ENCODE assay signal across 9 cellular contexts in the genomic region with DNA sequence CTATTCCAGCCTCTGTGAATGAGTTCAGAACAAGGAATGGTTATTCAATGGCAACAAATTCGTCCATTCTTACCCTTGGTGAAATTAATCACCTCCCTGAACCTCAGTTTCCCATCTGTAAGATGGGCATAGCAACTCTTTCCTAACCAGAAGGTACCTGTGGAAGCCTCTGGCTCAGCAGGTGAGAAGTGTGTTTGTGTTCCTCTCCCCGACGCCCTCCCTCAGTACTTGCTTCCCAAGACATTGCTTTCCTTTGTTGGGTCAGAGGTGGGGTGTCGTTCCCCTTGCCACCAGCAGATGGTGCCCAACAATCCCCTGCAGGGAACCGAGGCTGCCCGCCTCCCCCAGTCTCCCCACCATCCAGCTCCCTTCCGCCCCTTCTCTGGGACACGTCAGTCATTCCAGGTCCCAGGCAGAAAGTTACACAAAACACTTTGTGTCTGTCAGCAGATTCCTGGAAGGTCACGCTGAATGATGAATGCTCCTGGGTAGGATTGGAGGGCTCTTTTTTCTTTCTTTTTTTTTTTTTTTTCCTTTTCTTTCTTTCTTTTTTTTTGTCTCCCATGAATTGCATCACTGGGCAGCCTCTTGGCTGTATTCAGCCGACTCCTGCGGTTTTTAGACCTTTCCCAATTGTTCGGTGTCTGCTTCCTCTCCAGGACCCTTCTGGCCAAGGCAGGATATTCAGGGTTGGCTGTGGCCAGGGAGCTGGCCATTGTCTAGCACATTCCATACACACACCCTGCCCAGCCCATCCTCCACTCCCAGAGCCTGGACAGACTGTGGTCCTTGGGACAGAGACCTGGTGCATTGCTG.
A peak's percentile ranks its signal among the peaks of the same experiment; 100 is the strongest.
DNase-seq lines count a peak whose midpoint lies in the region; ATAC-seq, FAIRE-seq and TF ChIP-seq lines count a peak whose summit lies in the region.
"Had no signal": no experiment of that assay in that cellular context is flagged by ENCODE, and none has a peak within 500 bp of the region (broad histone marks: within the 10 kb centered on the region; RNA-seq: fewer than 3 reads in every experiment).

No MANE protein-coding gene starts in this region.

- H3K9me3 ChIP-seq in HUES64 (ENCODE audit: insufficient read depth, low read depth, low read length) (peaks cover 13% of the 10 kb centered on the region), SJSA1 (replicated peaks) (peaks cover 2% of the 10 kb centered on the region; the same call in 1 of the 2 replicates), prostate gland (no peaks in the 10 kb centered on the region)

- TF ChIP-seq CTCF in prostate gland (IDR thresholded peaks at IDR 0.05): peak; percentile 91 to 95 (median 94)

- H3K27ac ChIP-seq in HUES64 (ENCODE audit: low read depth, low read length): peak overlapping the region; percentile 33
- H3K27ac ChIP-seq in SJSA1: peak overlapping the region; percentile 43
- H3K27ac ChIP-seq in prostate gland: no peak overlapping the region

- no peak for FAIRE-seq in urothelium cell line (lab: Jason Lieb, UNC)
- FAIRE-seq: colon had no signal

- DNase-seq in Ammon's horn (ENCODE audit: low spot score) (peak; percentile 90), GM19238 (ENCODE audit: insufficient read length, low spot score) (peak; percentile 61), SJSA1 (ENCODE audit: low read depth in 1 of 2, low spot score in 2 of 2) (peak; percentile 94 to 96), Right ventricle myocardium superior (peak; percentile 89), prostate gland (ENCODE audit: low spot score) (peak; percentile 81), urothelium cell line (ENCODE audit: low spot score) (peak; percentile 98)
- peak; percentile 64 to 73 for DNase-seq in activated naive CD4-positive, alpha-beta T cell treated with anti-CD3 and anti-CD28 coated beads, Interleukin-2, amount 50 U/mL, for 72 hours (ENCODE audit: low spot score in 2 of 2)

- no peaks in the 10 kb centered on the region for H3K36me3 ChIP-seq in HUES64 (ENCODE audit: insufficient read depth, low read length)
- H3K36me3 ChIP-seq in SJSA1: no peaks in the 10 kb centered on the region
- H3K36me3 ChIP-seq in prostate gland: no peaks in the 10 kb centered on the region

- no peak overlapping the region; the same call in 1 of the 2 replicates for H3K9ac ChIP-seq in HUES64 (ENCODE audit: low read depth, low read length)

- peaks cover 8% of the 10 kb centered on the region in 2 donors for H3K9me3 Mint-ChIP-seq in activated naive CD4-positive, alpha-beta T cell treated with anti-CD3 and anti-CD28 coated beads, Interleukin-2, amount 50 U/mL, for 72 hours

- H3K4me1 ChIP-seq in HUES64 (ENCODE audit: insufficient read depth, low read length) (peaks cover 8% of the 10 kb centered on the region; the same call in 1 of the 2 replicates), SJSA1 (replicated peaks) (peaks cover 12% of the 10 kb centered on the region), prostate gland (replicated peaks) (no peaks in the 10 kb centered on the region)

- peaks cover 7 to 13% of the 10 kb centered on the region in 2 donors for H3K36me3 Mint-ChIP-seq in activated naive CD4-positive, alpha-beta T cell treated with anti-CD3 and anti-CD28 coated beads, Interleukin-2, amount 50 U/mL, for 72 hours

- H3K27me3 ChIP-seq in HUES64 (ENCODE audit: insufficient read depth, low read length) (no peaks in the 10 kb centered on the region), SJSA1 (replicated peaks) (no peaks in the 10 kb centered on the region), prostate gland (replicated peaks; ENCODE audit: insufficient read depth) (no peaks in the 10 kb centered on the region)

- 22% methylated on average over 11 of the region's 12 CpGs for WGBS in HUES64
- 10% methylated on average over 12 of the region's 12 CpGs for WGBS in prostate gland

- no peak for TF ChIP-seq POLR2A in prostate gland (IDR thresholded peaks at IDR 0.05)

- H3K4me3 ChIP-seq in HUES64 (ENCODE audit: low read length): no peak overlapping the region
- no peak overlapping the region for H3K4me3 ChIP-seq in SJSA1
- H3K4me3 ChIP-seq in prostate gland: no peak overlapping the region

- ATAC-seq in activated naive CD4-positive, alpha-beta T cell treated with anti-CD3 and anti-CD28 coated beads, Interleukin-2, amount 50 U/mL, for 72 hours: peak; percentile 58 to 74
- peak; percentile 94 for ATAC-seq in Right ventricle myocardium superior (ENCODE audit: poor library complexity)

- intact Hi-C loops in Right ventricle myocardium superior (cut with DNase I): loop anchor here (5.0 to 10.0 kb wide), 3 partner anchors 459 to 1141 kb away; partner anchors contain the start of gene TRIB2
- intact Hi-C loops in prostate gland (cut with DNase I): loop anchor here (2.0 to 10.0 kb wide), 3 partner anchors 854 to 1143 kb away; partner anchors contain the start of gene TRIB2

- H3K27ac Mint-ChIP-seq in activated naive CD4-positive, alpha-beta T cell treated with anti-CD3 and anti-CD28 coated beads, Interleukin-2, amount 50 U/mL, for 72 hours: no peak overlapping the region

Comparison
In these comparisons a context has a peak if more than half of its experiments do, and no peak if none do; other contexts are left out.
1. H3K27ac ChIP-seq: peak in HUES64 (single experiment) and SJSA1 (single experiment); none in prostate gland (0 of 2).
2. Peak in every context shown above with its lines, with median percentiles within 50 percentile points of each other: DNase-seq.